In genomic region chr16:1379054-1379862, GRCh38 we compare ENCODE assay signal across 8 cellular contexts. TPM values are rescaled to one million over a fixed set of nuclear protein-coding genes. Genes with fewer than 3 reads are reported as not detected.
A peak's percentile ranks its signal among the peaks of the same experiment; 100 is the strongest.
DNase-seq lines count a peak whose midpoint lies in the region; ATAC-seq, FAIRE-seq and TF ChIP-seq lines count a peak whose summit lies in the region.

No MANE protein-coding gene starts in this region.

- peak; percentile 78 for DNase-seq in ACHN
- peak; percentile 82 for DNase-seq in GM18507 (ENCODE audit: extremely low spot score, insufficient read length, low read depth)
- DNase-seq in LHCN-M2 (ENCODE audit: low read depth) = peak; percentile 66
- peak; percentile 80 for DNase-seq in UCSD-AML1 (lab: John Stamatoyannopoulos, UW; ENCODE audit: unreplicated experiment)
- peak; percentile 80 to 85 (median 83) for DNase-seq in body of pancreas
- no peak for DNase-seq in middle frontal gyrus (ENCODE audit: extremely low spot score, low spot score)

- intact Hi-C loops in body of pancreas (cut with DNase I) = no loop called here

- H3K9me3 ChIP-seq in body of pancreas (no peaks in the 10 kb centered on the region), iPS-18c (ENCODE audit: control insufficient read depth, insufficient read depth, low read length) (peaks cover 2% of the 10 kb centered on the region)

- in situ Hi-C loops in ACHN (cut with HindIII; ENCODE audit: low pct_ligation_motif_present, low pct_unique_long_range_greater_than_20kb, low sequenced_read_pairs) = loop anchor here (25.0 kb wide), 1 partner anchor 92 kb away; no protein-coding TSS in a partner anchor

- H3K4me1 ChIP-seq in body of pancreas = peaks cover 18% of the 10 kb centered on the region

- whole genome bisulfite sequencing in body of pancreas, 2 donors = 2% methylated on average over 63 of the region's 105 CpGs; no CpG with 5 or more reads in 1 of the 2 donors

- peak; percentile 84 for ATAC-seq in body of pancreas

- H3K27ac ChIP-seq in body of pancreas = peak overlapping the region; percentile 25 to 87 (median 70)
- peak overlapping the region in 20 of 21 experiments; percentile 33 to 97 (median 81) for H3K27ac ChIP-seq in skin epidermis

- peak; percentile 60 for FAIRE-seq in GM18507 (lab: Jason Lieb, UNC)

- TF ChIP-seq CTCF in body of pancreas (IDR thresholded peaks at IDR 0.05) = no peak

- H3K36me3 ChIP-seq in body of pancreas (replicated peaks in 1 of 2; ENCODE audit: insufficient read depth in 1 of 2, low read depth in 2 of 2) = peaks cover 0 to 3% of the 10 kb centered on the region in 2 donors

- H3K4me3 ChIP-seq in body of pancreas = peak overlapping the region; percentile 41 to 43
- peak overlapping the region; percentile 80 for H3K4me3 ChIP-seq in iPS-18c (ENCODE audit: insufficient read depth, low read depth, low read length)
- H3K4me3 ChIP-seq in skin epidermis = peak overlapping the region; percentile 26 to 58 (median 47)

- no peaks in the 10 kb centered on the region for H3K27me3 ChIP-seq in body of pancreas

- no peak for TF ChIP-seq POLR2A in body of pancreas (IDR thresholded peaks at IDR 0.05)

RNA-seq across cellular contexts. Expression of gene GNPTG, which starts 27.5 kb away (rescaled TPM):
- 46.4 and 54.4 TPM in 2 replicates for total RNA-seq in LHCN-M2 (2014; rRNA removed)
- 45.1 TPM for polyA plus RNA-seq in LHCN-M2 (2012)
- 10 to 100 TPM; 38.1 to 98.2 TPM for total RNA-seq in body of pancreas

RNA-seq across cellular contexts. Expression of gene TSR3, which starts 27.6 kb away (rescaled TPM):
- 114 and 124 TPM in 2 replicates for total RNA-seq in LHCN-M2 (2014; rRNA removed)
- 106 TPM for polyA plus RNA-seq in LHCN-M2 (2012)
- 10 to 100 TPM; 70.5 to 98.8 TPM for total RNA-seq in body of pancreas

RNA-seq across cellular contexts. Expression of gene UNKL, which starts 35.2 kb away (rescaled TPM):
- 14.6 and 23.7 TPM in 2 replicates for total RNA-seq in LHCN-M2 (2014; rRNA removed)
- 5.5 TPM for polyA plus RNA-seq in LHCN-M2 (2012)
- total RNA-seq in body of pancreas = 10 to 100 TPM; 11.2 to 21.4 TPM

RNA-seq across cellular contexts. Expression of gene UQCC4, which starts 41.3 kb away (rescaled TPM):
- total RNA-seq in LHCN-M2 (2014; rRNA removed) = 13.2 and 17.2 TPM in 2 replicates
- polyA plus RNA-seq in LHCN-M2 (2012) = 15.3 TPM
- total RNA-seq in body of pancreas = 1 to 10 TPM in 1 of 2 donors, under 1 TPM in 1; 0.99 to 3.9 TPM

RNA-seq across cellular contexts. Expression of gene BAIAP3, which starts 45.8 kb away (rescaled TPM):
- 0.46 and 0.51 TPM in 2 replicates for total RNA-seq in LHCN-M2 (2014; rRNA removed)
- polyA plus RNA-seq in LHCN-M2 (2012) = 1.8 TPM
- 10 to 100 TPM in 1 of 2 donors, 1 to 10 TPM in 1; 7.0 to 20.8 TPM for total RNA-seq in body of pancreas
